In genomic region chr9:136381966-136382513, GRCh38 we compare ENCODE assay signal across 19 cellular contexts.
"Had no signal": no experiment of that assay in that cellular context is flagged by ENCODE, and none has a peak within 500 bp of the region (broad histone marks: within the 10 kb centered on the region; RNA-seq: fewer than 3 reads in every experiment).

No MANE protein-coding gene starts in this region.

- H3K27ac ChIP-seq: cardiac muscle cell, esophagus squamous epithelium, prostate gland, skin epidermis, transverse colon, uterus had no signal

- ATAC-seq: activated CD8-positive, alpha-beta T cell treated with anti-CD3 and anti-CD28 coated beads for 36 hours; activated T-helper 17 cell treated with anti-CD3 and anti-CD28 coated beads, Interleukin-2, amount 50 U/mL, for 72 hours; effector memory CD8-positive, alpha-beta T cell had no signal

- H3K9me3 ChIP-seq: esophagus squamous epithelium, prostate gland, transverse colon, uterus had no signal

- H3K4me1 Mint-ChIP-seq: neural crest cell had no signal

- H3K27me3 Mint-ChIP-seq: activated CD8-positive, alpha-beta T cell treated with anti-CD3 and anti-CD28 coated beads for 36 hours; activated naive CD8-positive, alpha-beta T cell treated with anti-CD3 and anti-CD28 coated beads, Interleukin-2, amount 10 ng/mL, durations not matched to agents 7 days and 5 days; activated T-helper 17 cell treated with anti-CD3 and anti-CD28 coated beads, Interleukin-2, amount 50 U/mL, for 72 hours; effector memory CD8-positive, alpha-beta T cell; stimulated activated naive CD8-positive, alpha-beta T cell treated with anti-CD3 and anti-CD28 coated beads, Interleukin-15, Interleukin-2, amounts not matched to agents 100 ng/mL and 50 ng/mL, for 24 hours had no signal

- H3K4me3 ChIP-seq: cardiac muscle cell, esophagus squamous epithelium, prostate gland, skin epidermis, transverse colon, uterus had no signal

- H3K4me3 Mint-ChIP-seq: activated CD8-positive, alpha-beta T cell treated with anti-CD3 and anti-CD28 coated beads for 36 hours; activated naive CD8-positive, alpha-beta T cell treated with anti-CD3 and anti-CD28 coated beads, Interleukin-2, amount 10 ng/mL, durations not matched to agents 7 days and 5 days; activated T-helper 17 cell treated with anti-CD3 and anti-CD28 coated beads, Interleukin-2, amount 50 U/mL, for 72 hours; effector memory CD8-positive, alpha-beta T cell; immature natural killer cell; neural crest cell; stimulated activated naive CD8-positive, alpha-beta T cell treated with anti-CD3 and anti-CD28 coated beads, Interleukin-15, Interleukin-2, amounts not matched to agents 100 ng/mL and 50 ng/mL, for 24 hours had no signal

- H3K36me3 ChIP-seq: prostate gland, uterus had no signal

- H3K27ac Mint-ChIP-seq: activated CD8-positive, alpha-beta T cell treated with anti-CD3 and anti-CD28 coated beads for 36 hours; activated naive CD8-positive, alpha-beta T cell treated with anti-CD3 and anti-CD28 coated beads, Interleukin-2, amount 10 ng/mL, durations not matched to agents 7 days and 5 days; activated T-helper 17 cell treated with anti-CD3 and anti-CD28 coated beads, Interleukin-2, amount 50 U/mL, for 72 hours; effector memory CD8-positive, alpha-beta T cell; immature natural killer cell; stimulated activated naive CD8-positive, alpha-beta T cell treated with anti-CD3 and anti-CD28 coated beads, Interleukin-15, Interleukin-2, amounts not matched to agents 100 ng/mL and 50 ng/mL, for 24 hours had no signal

- H3K9me3 Mint-ChIP-seq: activated CD8-positive, alpha-beta T cell treated with anti-CD3 and anti-CD28 coated beads for 36 hours; activated naive CD8-positive, alpha-beta T cell treated with anti-CD3 and anti-CD28 coated beads, Interleukin-2, amount 10 ng/mL, durations not matched to agents 7 days and 5 days; activated T-helper 17 cell treated with anti-CD3 and anti-CD28 coated beads, Interleukin-2, amount 50 U/mL, for 72 hours; effector memory CD8-positive, alpha-beta T cell; immature natural killer cell; neural crest cell; stimulated activated naive CD8-positive, alpha-beta T cell treated with anti-CD3 and anti-CD28 coated beads, Interleukin-15, Interleukin-2, amounts not matched to agents 100 ng/mL and 50 ng/mL, for 24 hours had no signal

- H3K4me1 ChIP-seq: esophagus squamous epithelium, prostate gland, transverse colon, uterus had no signal

- DNase-seq: activated CD4-positive, alpha-beta T cell treated with anti-CD3 and anti-CD28 coated beads for 48 hours; activated CD4-positive, CD25-positive, alpha-beta regulatory T cell; activated CD8-positive, alpha-beta T cell treated with anti-CD3 and anti-CD28 coated beads for 36 hours; activated naive CD4-positive, alpha-beta T cell treated with Interleukin-2 at 50 U/mL for 16 hours; activated naive CD8-positive, alpha-beta T cell treated with anti-CD3 and anti-CD28 coated beads, Interleukin-2, amount 10 ng/mL, durations not matched to agents 7 days and 5 days; activated T-cell treated with anti-CD3 and anti-CD28 coated beads, Interleukin-2, amount 50 U/mL, for 1 hour; dermis blood vessel endothelial cell; effector memory CD8-positive, alpha-beta T cell; esophagus squamous epithelium; immature natural killer cell; T1000; transverse colon; uterus had no signal
